ENCODE assay signal across 20 cellular contexts in genomic region chr6:106773482-106773881, GRCh38.
DNase-seq lines count a peak whose midpoint lies in the region; ATAC-seq, FAIRE-seq and TF ChIP-seq lines count a peak whose summit lies in the region.
"Had no signal": no experiment of that assay in that cellular context is flagged by ENCODE, and none has a peak within 500 bp of the region (broad histone marks: within the 10 kb centered on the region; RNA-seq: fewer than 3 reads in every experiment).

No MANE protein-coding gene starts in this region.

- H3K27me3 Mint-ChIP-seq in type B pancreatic cell: no peaks in the 10 kb centered on the region
- H3K27me3 Mint-ChIP-seq: naive B cell; stimulated activated naive B cell treated with anti-CD40 and anti-IgM and Interleukin-4, amounts not matched to agents 10 μg/mL and 1 μg/mL and 100 μg/mL, for 72 hours had no signal

- H3K4me1 ChIP-seq in lower lobe of right lung: no peaks in the 10 kb centered on the region
- H3K4me1 ChIP-seq: adrenal gland; BLaER1 treated with 17β-estradiol and CSF1 and Interleukin-3, amounts not matched to agents 10 nM and 100 nM; left ventricle myocardium inferior; tibial nerve had no signal

- TF ChIP-seq CTCF in bronchial epithelial cell (IDR thresholded peaks at IDR 0.05; ENCODE audit: insufficient read depth, low read length, severe bottlenecking) (no peak), lower lobe of right lung (IDR thresholded peaks at IDR 0.05) (no peak), type B pancreatic cell (conservative IDR thresholded peaks at IDR 0.05) (no peak)

- H3K27ac ChIP-seq in lower lobe of right lung: no peak overlapping the region
- H3K27ac ChIP-seq: adrenal gland; BLaER1 treated with 17β-estradiol and CSF1 and Interleukin-3, amounts not matched to agents 10 nM and 100 nM; left ventricle myocardium inferior; tibial nerve had no signal

- no peaks in the 10 kb centered on the region for H3K36me3 Mint-ChIP-seq in type B pancreatic cell
- H3K36me3 Mint-ChIP-seq in activated naive CD4-positive, alpha-beta T cell treated with anti-CD3 and anti-CD28 coated beads, Interleukin-2, amount 50 U/mL, for 72 hours: peaks cover 0 to under 1% of the 10 kb centered on the region in 2 donors

- DNase-seq in NCI-H510A treated with DMSO at 0.1 percent for 48 hours (lab: John Stamatoyannopoulos, UW) (peak; percentile 31), NCI-H510A (lab: John Stamatoyannopoulos, UW) (no peak), bronchial epithelial cell (ENCODE audit: low read depth) (peak; percentile 77), lower lobe of right lung (no peak), type B pancreatic cell (ENCODE audit: extremely low spot score, unreplicated experiment) (no peak), epidermal melanocyte (ENCODE audit: insufficient read length, low spot score) (no peak)
- DNase-seq in activated naive CD4-positive, alpha-beta T cell treated with anti-CD3 and anti-CD28 coated beads, Interleukin-2, amount 50 U/mL, for 72 hours (ENCODE audit: low spot score in 2 of 2): no peak
- DNase-seq: adrenal gland; foreskin melanocyte; left ventricle myocardium inferior; naive B cell; NCI-H1436; NCI-H446 treated with DMSO at 0.1 percent for 48 hours; SIG-M5; stimulated activated CD4-positive, alpha-beta T cell treated with anti-CD3 and anti-CD28 coated beads, Interleukin-15, amount 100 ng/mL, for 24 hours; stimulated activated naive B cell treated with anti-CD40 and anti-IgM and Interleukin-4, amounts not matched to agents 10 μg/mL and 1 μg/mL and 100 μg/mL, for 72 hours; T-helper 2 cell had no signal

- H3K4me3 ChIP-seq in bronchial epithelial cell (ENCODE audit: low read depth, low read length) (no peak overlapping the region), lower lobe of right lung (no peak overlapping the region)
- H3K4me3 ChIP-seq: adrenal gland; BLaER1 treated with 17β-estradiol and CSF1 and Interleukin-3, amounts not matched to agents 10 nM and 100 nM; left ventricle myocardium inferior; tibial nerve had no signal

- FAIRE-seq in bronchial epithelial cell (lab: Jason Lieb, UNC): peak; percentile 72

- peaks cover 12% of the 10 kb centered on the region for H3K9me3 ChIP-seq in lower lobe of right lung
- H3K9me3 ChIP-seq: adrenal gland had no signal

- intact Hi-C loops in lower lobe of right lung (cut with DNase I): no loop called here

- H3K4me3 Mint-ChIP-seq in type B pancreatic cell: peak overlapping the region; percentile 80
- H3K4me3 Mint-ChIP-seq: naive B cell; stimulated activated naive B cell treated with anti-CD40 and anti-IgM and Interleukin-4, amounts not matched to agents 10 μg/mL and 1 μg/mL and 100 μg/mL, for 72 hours had no signal

- H3K27me3 ChIP-seq in bronchial epithelial cell (ENCODE audit: control insufficient read depth, insufficient read depth, low read length): no peaks in the 10 kb centered on the region
- H3K27me3 ChIP-seq in lower lobe of right lung (ENCODE audit: low read depth): no peaks in the 10 kb centered on the region
- H3K27me3 ChIP-seq: adrenal gland; BLaER1 treated with 17β-estradiol and CSF1 and Interleukin-3, amounts not matched to agents 10 nM and 100 nM; tibial nerve had no signal

- peak overlapping the region; percentile 73 for H3K27ac Mint-ChIP-seq in type B pancreatic cell
- no peak overlapping the region for H3K27ac Mint-ChIP-seq in activated naive CD4-positive, alpha-beta T cell treated with anti-CD3 and anti-CD28 coated beads, Interleukin-2, amount 50 U/mL, for 72 hours
- H3K27ac Mint-ChIP-seq: stimulated activated naive B cell treated with anti-CD40 and anti-IgM and Interleukin-4, amounts not matched to agents 10 μg/mL and 1 μg/mL and 100 μg/mL, for 72 hours had no signal

- peaks cover 17% of the 10 kb centered on the region for H3K4me1 Mint-ChIP-seq in type B pancreatic cell (ENCODE audit: unreplicated experiment)

- no peaks in the 10 kb centered on the region for H3K36me3 ChIP-seq in bronchial epithelial cell (ENCODE audit: control insufficient read depth, insufficient read depth, low read length)
- no peaks in the 10 kb centered on the region for H3K36me3 ChIP-seq in lower lobe of right lung
- H3K36me3 ChIP-seq: adrenal gland; BLaER1 treated with 17β-estradiol and CSF1 and Interleukin-3, amounts not matched to agents 10 nM and 100 nM; left ventricle myocardium inferior; tibial nerve had no signal

- peaks cover 8% of the 10 kb centered on the region for H3K9me3 Mint-ChIP-seq in type B pancreatic cell
- H3K9me3 Mint-ChIP-seq in activated naive CD4-positive, alpha-beta T cell treated with anti-CD3 and anti-CD28 coated beads, Interleukin-2, amount 50 U/mL, for 72 hours: peaks cover under 1 to 4% of the 10 kb centered on the region in 2 donors

- ATAC-seq in lower lobe of right lung (peak; percentile 35 to 36), HG02981 (IDR thresholded peaks at IDR 0.05; ENCODE audit: unreplicated experiment) (no peak)
- no peak for ATAC-seq in activated naive CD4-positive, alpha-beta T cell treated with anti-CD3 and anti-CD28 coated beads, Interleukin-2, amount 50 U/mL, for 72 hours
- ATAC-seq: stimulated activated naive B cell treated with anti-CD40 and anti-IgM and Interleukin-4, amounts not matched to agents 10 μg/mL and 1 μg/mL and 100 μg/mL, for 72 hours had no signal

Comparison
In these comparisons a context has a peak if more than half of its experiments do, and no peak if none do; other contexts are left out.
1. DNase-seq: peak in NCI-H510A treated with DMSO at 0.1 percent for 48 hours (single experiment) and bronchial epithelial cell (single experiment); none in NCI-H510A (single experiment), lower lobe of right lung (single experiment), type B pancreatic cell (single experiment), activated naive CD4-positive, alpha-beta T cell treated with anti-CD3 and anti-CD28 coated beads, Interleukin-2, amount 50 U/mL, for 72 hours (0 of 2) and epidermal melanocyte (single experiment).
2. ATAC-seq: peak in lower lobe of right lung (2 of 2); none in activated naive CD4-positive, alpha-beta T cell treated with anti-CD3 and anti-CD28 coated beads, Interleukin-2, amount 50 U/mL, for 72 hours (0 of 2) and HG02981 (single experiment).